Comparison of ENCODE assay signal across 22 cellular contexts in genomic region chr4:108333353-108333920, GRCh38.
"Had no signal": no experiment of that assay in that cellular context is flagged by ENCODE, and none has a peak within 500 bp of the region (broad histone marks: within the 10 kb centered on the region; RNA-seq: fewer than 3 reads in every experiment).

No MANE protein-coding gene starts in this region.

- H3K9me3 ChIP-seq: breast epithelium, colonic mucosa, gastroesophageal sphincter, heart right ventricle, lower lobe of right lung, prostate gland, right lobe of liver, transverse colon, uterus had no signal

- H3K36me3 ChIP-seq: breast epithelium, colonic mucosa, gastroesophageal sphincter, heart right ventricle, lower lobe of right lung, prostate gland, right lobe of liver, transverse colon, uterus had no signal

- H3K4me3 ChIP-seq: breast epithelium, colonic mucosa, gastroesophageal sphincter, heart right ventricle, lower lobe of right lung, prostate gland, right lobe of liver, skin epidermis, transverse colon, uterus had no signal

- DNase-seq: activated CD4-positive, alpha-beta memory T cell treated with anti-CD3 and anti-CD28 coated beads for 36 hours; activated CD4-positive, alpha-beta T cell treated with anti-CD3 and anti-CD28 coated beads for 48 hours; activated naive CD4-positive, alpha-beta T cell treated with Interleukin-2 at 50 U/mL for 16 hours; activated naive CD8-positive, alpha-beta T cell treated with anti-CD3 and anti-CD28 coated beads for 36 hours; activated T-cell treated with anti-CD3 and anti-CD28 coated beads, Interleukin-2, amount 50 U/mL, for 48 hours; colonic mucosa; endodermal cell; heart right ventricle; kidney; lower lobe of right lung; naive thymus-derived CD4-positive, alpha-beta T cell; right lobe of liver; stimulated activated CD4-positive, alpha-beta T cell treated with anti-CD3 and anti-CD28 coated beads, Interleukin-2, amount 100 ng/mL, for 24 hours; T1000; transverse colon; uterus had no signal

- H3K27me3 ChIP-seq: breast epithelium, colonic mucosa, gastroesophageal sphincter, right lobe of liver, transverse colon, uterus had no signal

- H3K4me1 ChIP-seq: breast epithelium, gastroesophageal sphincter, prostate gland, right lobe of liver, uterus had no signal

- H3K27ac ChIP-seq: breast epithelium, colonic mucosa, gastroesophageal sphincter, heart right ventricle, lower lobe of right lung, prostate gland, right lobe of liver, skin epidermis, transverse colon, uterus had no signal

- FAIRE-seq: astrocyte, kidney had no signal

- ATAC-seq: gastroesophageal sphincter; heart right ventricle; lower lobe of right lung; naive thymus-derived CD4-positive, alpha-beta T cell; right lobe of liver; stimulated activated effector memory CD8-positive, alpha-beta T cell treated with anti-CD3 and anti-CD28 coated beads, Interleukin-12 subunit alpha, Interleukin-12 subunit beta, amount 100 ng/mL, for 72 hours had no signal
